Comparison of ENCODE assay signal across 17 cellular contexts in the genomic region with DNA sequence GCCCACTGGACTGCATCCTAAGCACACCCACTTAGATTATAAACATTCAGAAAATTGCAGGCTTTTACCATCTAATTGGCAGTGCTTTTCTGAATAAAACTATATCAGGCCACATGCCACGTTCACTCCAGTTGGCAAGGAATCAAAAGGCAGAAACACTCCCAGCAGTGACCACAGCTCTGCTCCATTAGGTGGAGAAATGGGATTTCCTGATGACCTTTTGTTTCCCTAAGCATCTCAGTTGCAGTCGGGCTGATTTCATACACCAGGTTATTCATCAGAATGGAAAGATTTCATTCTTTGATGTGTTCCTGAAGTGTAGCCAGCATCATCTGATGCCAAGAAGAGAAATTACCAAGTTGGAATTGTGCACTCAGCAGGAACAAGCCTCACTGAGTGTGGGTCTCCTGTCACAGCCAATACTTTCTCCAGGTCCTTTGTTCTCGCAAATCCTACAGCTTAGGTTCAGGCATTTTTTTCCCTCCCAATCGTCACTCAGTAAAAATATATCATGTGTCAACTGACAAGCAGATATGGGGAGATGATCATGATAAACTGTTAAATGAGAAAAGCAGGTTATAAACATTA.
A peak's percentile ranks its signal among the peaks of the same experiment; 100 is the strongest.
DNase-seq lines count a peak whose midpoint lies in the region.
"Had no signal": no experiment of that assay in that cellular context is flagged by ENCODE, and none has a peak within 500 bp of the region (broad histone marks: within the 10 kb centered on the region; RNA-seq: fewer than 3 reads in every experiment).

No MANE protein-coding gene starts in this region.

- intact Hi-C loops in activated naive CD4-positive, alpha-beta T cell treated with anti-CD3 and anti-CD28 coated beads for 36 hours (cut with micrococcal nuclease) = no loop called here

- no peak overlapping the region for H3K4me3 Mint-ChIP-seq in activated naive CD4-positive, alpha-beta T cell treated with anti-CD3 and anti-CD28 coated beads for 36 hours
- H3K4me3 Mint-ChIP-seq: activated CD4-positive, alpha-beta T cell treated with anti-CD3 and anti-CD28 coated beads, Interleukin-2, amount 10 ng/mL, durations not matched to agents 24 days and 14 days; activated naive CD8-positive, alpha-beta T cell; B cell; endodermal cell had no signal

- DNase-seq in NCI-H1092 treated with DMSO at 0.1 percent for 48 hours (lab: John Stamatoyannopoulos, UW) (peak; percentile 95), NCI-H345 treated with DMSO at 0.1 percent for 48 hours (lab: John Stamatoyannopoulos, UW; ENCODE audit: unreplicated experiment) (peak; percentile 25), dermis blood vessel endothelial cell (peak; percentile 8), retina (peak; percentile 44), ecto neural progenitor cell (ENCODE audit: low spot score) (no peak), Kasumi-1 (lab: John Stamatoyannopoulos, UW) (no peak)
- no peak for DNase-seq in activated naive CD4-positive, alpha-beta T cell treated with anti-CD3 and anti-CD28 coated beads for 36 hours
- DNase-seq: activated CD4-positive, alpha-beta T cell treated with anti-CD3 and anti-CD28 coated beads, Interleukin-2, amount 10 ng/mL, durations not matched to agents 24 days and 14 days; endodermal cell; GM23248; NCI-H2029; NK-92 treated with Interleukin-12 subunit alpha and Interleukin-12 subunit beta, amount 100 ng/mL, for 24 hours; SIG-M5; stimulated activated CD4-positive, alpha-beta T cell treated with anti-CD3 and anti-CD28 coated beads, Interleukin-15, amount 100 ng/mL, for 24 hours; T1000 had no signal

- H3K27ac Mint-ChIP-seq in activated naive CD4-positive, alpha-beta T cell treated with anti-CD3 and anti-CD28 coated beads for 36 hours = no peak overlapping the region
- H3K27ac Mint-ChIP-seq: activated CD4-positive, alpha-beta T cell treated with anti-CD3 and anti-CD28 coated beads, Interleukin-2, amount 10 ng/mL, durations not matched to agents 24 days and 14 days; activated naive CD8-positive, alpha-beta T cell; B cell; endodermal cell had no signal

- H3K4me1 Mint-ChIP-seq in activated naive CD4-positive, alpha-beta T cell treated with anti-CD3 and anti-CD28 coated beads for 36 hours (ENCODE audit: low read depth) = no peaks in the 10 kb centered on the region
- H3K4me1 Mint-ChIP-seq: activated CD4-positive, alpha-beta T cell treated with anti-CD3 and anti-CD28 coated beads, Interleukin-2, amount 10 ng/mL, durations not matched to agents 24 days and 14 days; B cell had no signal

- H3K27me3 Mint-ChIP-seq in activated naive CD4-positive, alpha-beta T cell treated with anti-CD3 and anti-CD28 coated beads for 36 hours (ENCODE audit: low read depth) = no peaks in the 10 kb centered on the region
- H3K27me3 Mint-ChIP-seq: activated CD4-positive, alpha-beta T cell treated with anti-CD3 and anti-CD28 coated beads, Interleukin-2, amount 10 ng/mL, durations not matched to agents 24 days and 14 days; B cell had no signal

- CTCF ChIA-PET in activated naive CD4-positive, alpha-beta T cell treated with anti-CD3 and anti-CD28 coated beads for 36 hours (lab: Charles Lee) = no interaction called here

- no peaks in the 10 kb centered on the region for H3K36me3 Mint-ChIP-seq in activated naive CD4-positive, alpha-beta T cell treated with anti-CD3 and anti-CD28 coated beads for 36 hours (ENCODE audit: low read depth)
- H3K36me3 Mint-ChIP-seq: activated naive CD8-positive, alpha-beta T cell had no signal

- H3K9me3 Mint-ChIP-seq in activated naive CD4-positive, alpha-beta T cell treated with anti-CD3 and anti-CD28 coated beads for 36 hours = peaks cover 5% of the 10 kb centered on the region
- H3K9me3 Mint-ChIP-seq: activated CD4-positive, alpha-beta T cell treated with anti-CD3 and anti-CD28 coated beads, Interleukin-2, amount 10 ng/mL, durations not matched to agents 24 days and 14 days had no signal

Comparison
In these comparisons a context has a peak if more than half of its experiments do, and no peak if none do; other contexts are left out.
1. DNase-seq: peak in NCI-H1092 treated with DMSO at 0.1 percent for 48 hours (single experiment), NCI-H345 treated with DMSO at 0.1 percent for 48 hours (single experiment), dermis blood vessel endothelial cell (single experiment) and retina (single experiment); none in ecto neural progenitor cell (single experiment), Kasumi-1 (0 of 2) and activated naive CD4-positive, alpha-beta T cell treated with anti-CD3 and anti-CD28 coated beads for 36 hours (single experiment).